Comparison of ENCODE assay signal across 8 cellular contexts in the genomic region with DNA sequence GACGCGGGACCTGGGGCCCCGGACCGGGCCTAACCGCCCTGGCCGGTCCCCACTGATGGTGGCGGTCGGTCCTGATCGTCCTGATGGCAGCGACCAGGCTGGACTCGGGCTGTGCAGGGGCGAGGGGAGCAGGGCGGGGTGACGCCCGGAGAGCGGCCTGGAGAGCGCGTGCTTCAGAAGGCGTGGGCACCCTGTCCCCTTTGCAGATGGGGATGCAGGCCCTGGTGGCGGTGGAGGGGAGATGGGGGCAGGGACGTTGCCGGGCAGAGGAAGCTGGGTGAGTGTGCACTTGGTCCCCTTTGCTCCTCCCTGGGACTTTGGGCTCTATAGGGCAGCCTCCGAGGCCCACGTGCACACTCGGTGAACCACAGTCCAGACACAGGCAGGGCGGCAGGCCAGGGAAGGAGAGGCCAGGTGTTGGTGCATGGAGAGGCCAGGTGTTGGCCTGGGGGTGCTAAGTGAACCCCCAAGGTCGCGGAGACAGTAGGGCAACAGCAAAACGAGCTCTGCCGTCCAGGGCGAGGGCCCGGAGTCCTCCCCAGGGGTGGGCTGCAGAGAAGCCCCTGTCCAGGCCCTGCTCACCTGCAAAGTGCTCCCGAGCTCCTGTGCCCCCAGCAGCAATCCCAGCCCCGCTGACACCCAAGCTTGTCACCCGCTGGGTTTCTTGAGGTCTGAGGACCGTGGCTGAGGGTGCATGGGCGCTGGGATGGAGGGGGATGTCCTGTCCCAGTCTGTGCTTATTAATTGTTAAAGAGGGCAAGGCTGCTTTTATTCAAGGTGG. TPM values are rescaled to one million over a fixed set of nuclear protein-coding genes. Genes with fewer than 3 reads are reported as not detected.
DNase-seq lines count a peak whose midpoint lies in the region; TF ChIP-seq lines count a peak whose summit lies in the region.

No MANE protein-coding gene starts in this region.

- H3K9ac ChIP-seq in parathyroid adenoma, result peak overlapping the region; percentile 0

- H3K4me2 ChIP-seq in parathyroid adenoma (ENCODE audit: low read length), result peak overlapping the region; percentile 77

- TF ChIP-seq CTCF in fibroblast of villous mesenchyme (IDR thresholded peaks at IDR 0.05; ENCODE audit: insufficient read depth, low read depth, low read length), result no peak
- no peak for TF ChIP-seq CTCF in parathyroid adenoma (IDR thresholded peaks at IDR 0.05)

- peaks cover 6% of the 10 kb centered on the region for H3K36me3 ChIP-seq in MG63
- H3K36me3 ChIP-seq in parathyroid adenoma (ENCODE audit: control insufficient read depth, insufficient read depth, low read length), result no peaks in the 10 kb centered on the region

- no peaks in the 10 kb centered on the region for H3K79me2 ChIP-seq in parathyroid adenoma

- H3K9me3 ChIP-seq in MG63 (no peaks in the 10 kb centered on the region), parathyroid adenoma (ENCODE audit: control insufficient read depth, low read length) (no peaks in the 10 kb centered on the region)

- H3K4me1 ChIP-seq in parathyroid adenoma, result peaks cover 3% of the 10 kb centered on the region

- H3K4me3 ChIP-seq in MG63, result peak overlapping the region; percentile 72
- peak overlapping the region; percentile 73 for H3K4me3 ChIP-seq in fibroblast of villous mesenchyme (ENCODE audit: low read depth, low read length)
- peak overlapping the region; percentile 86 for H3K4me3 ChIP-seq in parathyroid adenoma (ENCODE audit: low read depth, low read length)

- H3K27ac ChIP-seq in parathyroid adenoma, result peak overlapping the region; percentile 84

- in situ Hi-C loops in G401 (cut with HindIII; ENCODE audit: low sequenced_read_pairs), result no loop called here

- H3K27me3 ChIP-seq in MG63, result no peaks in the 10 kb centered on the region
- H3K27me3 ChIP-seq in parathyroid adenoma (ENCODE audit: control insufficient read depth, insufficient read depth, low read length), result no peaks in the 10 kb centered on the region

- H2AFZ ChIP-seq in parathyroid adenoma, result peak overlapping the region; percentile 99

- DNase-seq in SKM-1 treated with dmso at 0.1 percent for 144 hours (lab: John Stamatoyannopoulos, UW; ENCODE audit: unreplicated experiment), result peak; percentile 34
- DNase-seq in SKM-1 (lab: John Stamatoyannopoulos, UW; ENCODE audit: unreplicated experiment), result no peak
- peak; percentile 28 for DNase-seq in MG63
- DNase-seq in activated T-cell treated with anti-CD3 and anti-CD28 coated beads for 24 hours (ENCODE audit: low read depth), result peak; percentile 18
- no peak for DNase-seq in fibroblast of villous mesenchyme (ENCODE audit: low read depth)
- DNase-seq in G401 (ENCODE audit: low spot score), result no peak
- DNase-seq in foreskin melanocyte, result no peak

RNA-seq across cellular contexts. Expression of a gene that starts 42.3 kb away (rescaled TPM):
- 48.3 and 52.6 TPM in 2 replicates for total RNA-seq in MG63 (2014; rRNA removed; shearing (Covaris generic); ENCODE audit: low replicate concordance)
- 16.8 and 33.2 TPM in 2 replicates for total RNA-seq in fibroblast of villous mesenchyme
- total RNA-seq in G401 (2014; rRNA removed; shearing (Covaris generic)), result 12.8 and 14.8 TPM in 2 replicates

Comparison
In these comparisons a context has a peak if more than half of its experiments do, and no peak if none do; other contexts are left out.
1. DNase-seq: peak in SKM-1 treated with dmso at 0.1 percent for 144 hours (single experiment), MG63 (single experiment) and activated T-cell treated with anti-CD3 and anti-CD28 coated beads for 24 hours (single experiment); none in SKM-1 (single experiment), fibroblast of villous mesenchyme (single experiment), G401 (single experiment) and foreskin melanocyte (single experiment).
2. Peak in every context shown above with its lines, with median percentiles within 50 percentile points of each other: H3K4me3 ChIP-seq.